1 cellular context compared by ENCODE assay signal in the genomic region with DNA sequence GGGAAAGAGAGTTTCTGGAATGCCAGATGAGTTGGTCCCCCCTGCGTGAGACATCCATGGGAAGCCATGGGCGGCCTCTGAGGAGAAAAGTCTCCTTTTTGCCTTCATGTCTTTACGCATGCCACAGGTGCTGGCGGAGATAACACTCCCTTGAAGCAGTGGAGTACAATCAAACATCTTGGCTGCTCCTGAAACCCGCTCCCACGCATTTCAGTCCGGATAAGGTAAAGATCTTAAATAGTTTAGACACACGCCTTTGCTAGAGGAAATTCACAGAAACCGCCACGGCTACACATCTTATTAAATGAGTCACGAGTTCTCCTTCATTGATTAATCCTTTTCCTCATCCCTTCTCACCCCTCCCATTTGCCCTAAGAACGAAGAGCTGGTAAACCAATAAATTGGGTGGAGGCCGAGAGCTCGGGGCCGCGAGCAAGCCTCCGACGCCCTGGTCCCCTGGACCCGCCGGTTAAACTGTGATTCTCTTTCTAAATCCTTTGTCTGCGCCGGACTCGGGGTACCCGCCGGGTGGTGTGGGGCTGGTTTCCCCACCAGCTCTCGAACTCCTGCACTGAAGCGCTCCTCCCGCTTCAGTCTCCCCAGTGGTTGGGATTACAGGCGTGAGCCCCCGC.
TF ChIP-seq lines count a peak whose summit lies in the region.

No MANE protein-coding gene starts in this region.

TF ChIP-seq in HEK293, 187 proteins besides CTCF, POLR2A, EP300 and RAD21 (continued from another document):
- TF ChIP-seq, protein P1, sequence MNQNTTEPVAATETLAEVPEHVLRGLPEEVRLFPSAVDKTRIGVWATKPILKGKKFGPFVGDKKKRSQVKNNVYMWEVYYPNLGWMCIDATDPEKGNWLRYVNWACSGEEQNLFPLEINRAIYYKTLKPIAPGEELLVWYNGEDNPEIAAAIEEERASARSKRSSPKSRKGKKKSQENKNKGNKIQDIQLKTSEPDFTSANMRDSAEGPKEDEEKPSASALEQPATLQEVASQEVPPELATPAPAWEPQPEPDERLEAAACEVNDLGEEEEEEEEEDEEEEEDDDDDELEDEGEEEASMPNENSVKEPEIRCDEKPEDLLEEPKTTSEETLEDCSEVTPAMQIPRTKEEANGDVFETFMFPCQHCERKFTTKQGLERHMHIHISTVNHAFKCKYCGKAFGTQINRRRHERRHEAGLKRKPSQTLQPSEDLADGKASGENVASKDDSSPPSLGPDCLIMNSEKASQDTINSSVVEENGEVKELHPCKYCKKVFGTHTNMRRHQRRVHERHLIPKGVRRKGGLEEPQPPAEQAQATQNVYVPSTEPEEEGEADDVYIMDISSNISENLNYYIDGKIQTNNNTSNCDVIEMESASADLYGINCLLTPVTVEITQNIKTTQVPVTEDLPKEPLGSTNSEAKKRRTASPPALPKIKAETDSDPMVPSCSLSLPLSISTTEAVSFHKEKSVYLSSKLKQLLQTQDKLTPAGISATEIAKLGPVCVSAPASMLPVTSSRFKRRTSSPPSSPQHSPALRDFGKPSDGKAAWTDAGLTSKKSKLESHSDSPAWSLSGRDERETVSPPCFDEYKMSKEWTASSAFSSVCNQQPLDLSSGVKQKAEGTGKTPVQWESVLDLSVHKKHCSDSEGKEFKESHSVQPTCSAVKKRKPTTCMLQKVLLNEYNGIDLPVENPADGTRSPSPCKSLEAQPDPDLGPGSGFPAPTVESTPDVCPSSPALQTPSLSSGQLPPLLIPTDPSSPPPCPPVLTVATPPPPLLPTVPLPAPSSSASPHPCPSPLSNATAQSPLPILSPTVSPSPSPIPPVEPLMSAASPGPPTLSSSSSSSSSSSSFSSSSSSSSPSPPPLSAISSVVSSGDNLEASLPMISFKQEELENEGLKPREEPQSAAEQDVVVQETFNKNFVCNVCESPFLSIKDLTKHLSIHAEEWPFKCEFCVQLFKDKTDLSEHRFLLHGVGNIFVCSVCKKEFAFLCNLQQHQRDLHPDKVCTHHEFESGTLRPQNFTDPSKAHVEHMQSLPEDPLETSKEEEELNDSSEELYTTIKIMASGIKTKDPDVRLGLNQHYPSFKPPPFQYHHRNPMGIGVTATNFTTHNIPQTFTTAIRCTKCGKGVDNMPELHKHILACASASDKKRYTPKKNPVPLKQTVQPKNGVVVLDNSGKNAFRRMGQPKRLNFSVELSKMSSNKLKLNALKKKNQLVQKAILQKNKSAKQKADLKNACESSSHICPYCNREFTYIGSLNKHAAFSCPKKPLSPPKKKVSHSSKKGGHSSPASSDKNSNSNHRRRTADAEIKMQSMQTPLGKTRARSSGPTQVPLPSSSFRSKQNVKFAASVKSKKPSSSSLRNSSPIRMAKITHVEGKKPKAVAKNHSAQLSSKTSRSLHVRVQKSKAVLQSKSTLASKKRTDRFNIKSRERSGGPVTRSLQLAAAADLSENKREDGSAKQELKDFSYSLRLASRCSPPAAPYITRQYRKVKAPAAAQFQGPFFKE (tag by site-specific recombination; IDR thresholded peaks at IDR 0.05; ENCODE audit: borderline replicate concordance) = no peak
- TF ChIP-seq KLF1 (tag by site-specific recombination; IDR thresholded peaks at IDR 0.05) (no peak), ZNF19 (tag by site-specific recombination; IDR thresholded peaks at IDR 0.05; ENCODE audit: low read depth) (no peak), ZNF114 (tag by site-specific recombination; IDR thresholded peaks at IDR 0.05) (no peak), GFI1B (tag by site-specific recombination; IDR thresholded peaks at IDR 0.05) (no peak)
- TF ChIP-seq, protein P2, sequence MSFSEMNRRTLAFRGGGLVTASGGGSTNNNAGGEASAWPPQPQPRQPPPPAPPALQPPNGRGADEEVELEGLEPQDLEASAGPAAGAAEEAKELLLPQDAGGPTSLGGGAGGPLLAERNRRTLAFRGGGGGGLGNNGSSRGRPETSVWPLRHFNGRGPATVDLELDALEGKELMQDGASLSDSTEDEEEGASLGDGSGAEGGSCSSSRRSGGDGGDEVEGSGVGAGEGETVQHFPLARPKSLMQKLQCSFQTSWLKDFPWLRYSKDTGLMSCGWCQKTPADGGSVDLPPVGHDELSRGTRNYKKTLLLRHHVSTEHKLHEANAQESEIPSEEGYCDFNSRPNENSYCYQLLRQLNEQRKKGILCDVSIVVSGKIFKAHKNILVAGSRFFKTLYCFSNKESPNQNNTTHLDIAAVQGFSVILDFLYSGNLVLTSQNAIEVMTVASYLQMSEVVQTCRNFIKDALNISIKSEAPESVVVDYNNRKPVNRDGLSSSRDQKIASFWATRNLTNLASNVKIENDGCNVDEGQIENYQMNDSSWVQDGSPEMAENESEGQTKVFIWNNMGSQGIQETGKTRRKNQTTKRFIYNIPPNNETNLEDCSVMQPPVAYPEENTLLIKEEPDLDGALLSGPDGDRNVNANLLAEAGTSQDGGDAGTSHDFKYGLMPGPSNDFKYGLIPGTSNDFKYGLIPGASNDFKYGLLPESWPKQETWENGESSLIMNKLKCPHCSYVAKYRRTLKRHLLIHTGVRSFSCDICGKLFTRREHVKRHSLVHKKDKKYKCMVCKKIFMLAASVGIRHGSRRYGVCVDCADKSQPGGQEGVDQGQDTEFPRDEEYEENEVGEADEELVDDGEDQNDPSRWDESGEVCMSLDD (tag by site-specific recombination; IDR thresholded peaks at IDR 0.05) = no peak
